ENCODE assay signal across 22 cellular contexts in the genomic region with DNA sequence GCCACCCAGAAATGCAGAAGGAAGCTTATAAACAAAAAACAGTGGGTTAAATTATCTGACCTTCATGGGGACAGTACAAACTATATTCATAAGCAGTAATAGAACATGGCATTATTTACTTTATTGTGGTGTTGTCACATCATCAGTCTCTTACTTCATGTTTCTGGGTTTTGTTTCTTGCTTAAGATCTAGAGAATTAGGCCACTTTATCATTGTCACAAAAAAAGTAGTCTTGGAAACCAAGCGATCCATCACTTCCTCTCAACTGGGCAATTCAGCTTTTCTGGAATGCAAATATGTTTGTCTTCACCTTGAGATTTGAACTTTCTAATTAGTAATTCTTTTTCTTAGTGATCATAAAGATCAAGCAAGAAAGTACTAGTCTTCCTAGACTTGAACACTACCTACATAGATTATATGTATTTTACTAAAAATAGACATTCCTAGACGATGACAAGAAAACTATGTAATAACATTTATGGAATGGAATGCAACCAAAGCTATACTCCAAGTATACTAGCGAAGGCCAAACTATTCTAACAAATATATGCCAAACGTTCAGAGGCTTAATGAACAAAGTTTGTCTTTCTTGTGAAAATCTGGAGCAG.
DNase-seq lines count a peak whose midpoint lies in the region; ATAC-seq and TF ChIP-seq lines count a peak whose summit lies in the region.
"Had no signal": no experiment of that assay in that cellular context is flagged by ENCODE, and none has a peak within 500 bp of the region (broad histone marks: within the 10 kb centered on the region; RNA-seq: fewer than 3 reads in every experiment).

No MANE protein-coding gene starts in this region.

- H3K27me3 ChIP-seq in thoracic aorta (replicated peaks; ENCODE audit: insufficient read depth) = no peaks in the 10 kb centered on the region

- H3K27me3 Mint-ChIP-seq in activated naive CD4-positive, alpha-beta T cell treated with anti-CD3 and anti-CD28 coated beads, Interleukin-2, amount 50 U/mL, for 24 hours = no peaks in the 10 kb centered on the region
- no peaks in the 10 kb centered on the region for H3K27me3 Mint-ChIP-seq in activated naive CD4-positive, alpha-beta T cell treated with anti-CD3 and anti-CD28 coated beads for 36 hours (ENCODE audit: low read depth)
- H3K27me3 Mint-ChIP-seq in activated T-helper 17 cell treated with anti-CD3 and anti-CD28 coated beads, Interleukin-2, amount 50 U/mL, for 72 hours = no peaks in the 10 kb centered on the region
- H3K27me3 Mint-ChIP-seq in activated CD4-positive, alpha-beta T cell treated with anti-CD3 and anti-CD28 coated beads, Interleukin-2, amount 10 ng/mL, durations not matched to agents 24 days and 14 days = no peaks in the 10 kb centered on the region
- no peaks in the 10 kb centered on the region for H3K27me3 Mint-ChIP-seq in activated naive CD8-positive, alpha-beta T cell treated with anti-CD3 and anti-CD28 coated beads for 36 hours
- H3K27me3 Mint-ChIP-seq: CD4-positive, alpha-beta memory T cell had no signal

- intact Hi-C loops in activated naive CD4-positive, alpha-beta T cell treated with anti-CD3 and anti-CD28 coated beads for 36 hours (cut with micrococcal nuclease) = loop anchor here (5.0 to 10.0 kb wide), 3 partner anchors 57 to 629 kb away; no protein-coding TSS in a partner anchor
- intact Hi-C loops in activated CD4-positive, alpha-beta T cell treated with anti-CD3 and anti-CD28 coated beads, Interleukin-2, amount 10 ng/mL, durations not matched to agents 24 days and 14 days (cut with micrococcal nuclease) = loop anchor here (5.0 kb wide), 2 partner anchors 42 to 332 kb away; no protein-coding TSS in a partner anchor

- no peak for ATAC-seq in activated T-helper 17 cell treated with anti-CD3 and anti-CD28 coated beads, Interleukin-2, amount 50 U/mL, for 72 hours (replicated peaks)
- ATAC-seq in thoracic aorta (ENCODE audit: insufficient number of reproducible peaks, low FRiP score, low read depth) = peak; percentile 17
- ATAC-seq: Panc1 had no signal

- CTCF ChIA-PET in activated naive CD4-positive, alpha-beta T cell treated with anti-CD3 and anti-CD28 coated beads for 36 hours (lab: Charles Lee) = interaction anchor here (0.7 to 0.9 kb wide), 2 partner anchors 24 to 80 kb away, joined by 3 read pairs; no protein-coding TSS in a partner anchor

- peaks cover 7 to 10% of the 10 kb centered on the region in 2 donors for H3K4me1 ChIP-seq in thoracic aorta (ENCODE audit: control insufficient read depth in 1 of 2, low read depth in 2 of 2)
- H3K4me1 ChIP-seq: prostate gland had no signal

- peaks cover 13% of the 10 kb centered on the region for H3K4me1 Mint-ChIP-seq in activated naive CD4-positive, alpha-beta T cell treated with anti-CD3 and anti-CD28 coated beads, Interleukin-2, amount 50 U/mL, for 24 hours
- peaks cover 4% of the 10 kb centered on the region for H3K4me1 Mint-ChIP-seq in activated naive CD4-positive, alpha-beta T cell treated with anti-CD3 and anti-CD28 coated beads for 36 hours (ENCODE audit: low read depth)
- H3K4me1 Mint-ChIP-seq in activated T-helper 17 cell treated with anti-CD3 and anti-CD28 coated beads, Interleukin-2, amount 50 U/mL, for 72 hours = no peaks in the 10 kb centered on the region
- no peaks in the 10 kb centered on the region for H3K4me1 Mint-ChIP-seq in activated CD4-positive, alpha-beta T cell treated with anti-CD3 and anti-CD28 coated beads, Interleukin-2, amount 10 ng/mL, durations not matched to agents 24 days and 14 days
- H3K4me1 Mint-ChIP-seq in activated naive CD8-positive, alpha-beta T cell treated with anti-CD3 and anti-CD28 coated beads for 36 hours = peaks cover 3% of the 10 kb centered on the region
- H3K4me1 Mint-ChIP-seq: brain had no signal

- no peak for DNase-seq in activated naive CD4-positive, alpha-beta T cell treated with anti-CD3 and anti-CD28 coated beads for 36 hours
- DNase-seq in fibroblast of the aortic adventitia (ENCODE audit: low read depth) (peak; percentile 45), thoracic aorta (ENCODE audit: low spot score) (no peak), kidney tubule cell (ENCODE audit: low spot score) (no peak)
- DNase-seq in activated CD4-positive, alpha-beta T cell treated with anti-CD3 and anti-CD28 coated beads, Interleukin-2, amount 10 ng/mL, durations not matched to agents 24 days and 14 days = no peak
- no peak for DNase-seq in activated naive CD8-positive, alpha-beta T cell treated with anti-CD3 and anti-CD28 coated beads for 36 hours
- DNase-seq: activated CD8-positive, alpha-beta memory T cell treated with anti-CD3 and anti-CD28 coated beads for 24 hours; DMS79 treated with DMSO at 0.1 percent for 48 hours; effector CD8-positive, alpha-beta T cell; NCI-H2029; NCI-H526; stimulated activated CD4-positive, alpha-beta T cell treated with anti-CD3 and anti-CD28 coated beads, Interleukin-12 subunit alpha, Interleukin-12 subunit beta, amount 100 ng/mL, for 4 hours had no signal

- no peaks in the 10 kb centered on the region for H3K36me3 Mint-ChIP-seq in activated naive CD4-positive, alpha-beta T cell treated with anti-CD3 and anti-CD28 coated beads, Interleukin-2, amount 50 U/mL, for 24 hours
- no peaks in the 10 kb centered on the region for H3K36me3 Mint-ChIP-seq in activated naive CD4-positive, alpha-beta T cell treated with anti-CD3 and anti-CD28 coated beads for 36 hours (ENCODE audit: low read depth)
- no peaks in the 10 kb centered on the region for H3K36me3 Mint-ChIP-seq in activated T-helper 17 cell treated with anti-CD3 and anti-CD28 coated beads, Interleukin-2, amount 50 U/mL, for 72 hours (ENCODE audit: low read depth)
- H3K36me3 Mint-ChIP-seq in activated CD4-positive, alpha-beta T cell treated with anti-CD3 and anti-CD28 coated beads, Interleukin-2, amount 10 ng/mL, durations not matched to agents 24 days and 14 days (ENCODE audit: low read depth) = no peaks in the 10 kb centered on the region
- H3K36me3 Mint-ChIP-seq in activated naive CD8-positive, alpha-beta T cell treated with anti-CD3 and anti-CD28 coated beads for 36 hours = no peaks in the 10 kb centered on the region
- H3K36me3 Mint-ChIP-seq: brain; CD4-positive, alpha-beta memory T cell; naive thymus-derived CD8-positive, alpha-beta T cell had no signal

- H3K27ac Mint-ChIP-seq in activated naive CD4-positive, alpha-beta T cell treated with anti-CD3 and anti-CD28 coated beads, Interleukin-2, amount 50 U/mL, for 24 hours = peak overlapping the region; percentile 41
- no peak overlapping the region for H3K27ac Mint-ChIP-seq in activated naive CD4-positive, alpha-beta T cell treated with anti-CD3 and anti-CD28 coated beads for 36 hours
- no peak overlapping the region for H3K27ac Mint-ChIP-seq in activated T-helper 17 cell treated with anti-CD3 and anti-CD28 coated beads, Interleukin-2, amount 50 U/mL, for 72 hours
- no peak overlapping the region for H3K27ac Mint-ChIP-seq in activated CD4-positive, alpha-beta T cell treated with anti-CD3 and anti-CD28 coated beads, Interleukin-2, amount 10 ng/mL, durations not matched to agents 24 days and 14 days
- H3K27ac Mint-ChIP-seq in activated naive CD8-positive, alpha-beta T cell treated with anti-CD3 and anti-CD28 coated beads for 36 hours = no peak overlapping the region

- H3K27ac ChIP-seq in thoracic aorta = peak overlapping the region in 1 of 2 donors; percentile 57
- H3K27ac ChIP-seq: prostate gland, VCaP had no signal

- H3K4me3 ChIP-seq in fibroblast of the aortic adventitia (ENCODE audit: low read depth, low read length) (no peak overlapping the region), thoracic aorta (peak overlapping the region; percentile 5)
- H3K4me3 ChIP-seq: lung, prostate gland had no signal

- no peaks in the 10 kb centered on the region for H3K36me3 ChIP-seq in thoracic aorta
- H3K36me3 ChIP-seq: prostate gland had no signal

- H3K9me3 ChIP-seq in thoracic aorta = no peaks in the 10 kb centered on the region
- H3K9me3 ChIP-seq: prostate gland had no signal

- no peak overlapping the region for H3K4me3 Mint-ChIP-seq in activated naive CD4-positive, alpha-beta T cell treated with anti-CD3 and anti-CD28 coated beads, Interleukin-2, amount 50 U/mL, for 24 hours
- no peak overlapping the region for H3K4me3 Mint-ChIP-seq in activated naive CD4-positive, alpha-beta T cell treated with anti-CD3 and anti-CD28 coated beads for 36 hours
- H3K4me3 Mint-ChIP-seq in activated T-helper 17 cell treated with anti-CD3 and anti-CD28 coated beads, Interleukin-2, amount 50 U/mL, for 72 hours = peak overlapping the region; percentile 64
- no peak overlapping the region for H3K4me3 Mint-ChIP-seq in activated CD4-positive, alpha-beta T cell treated with anti-CD3 and anti-CD28 coated beads, Interleukin-2, amount 10 ng/mL, durations not matched to agents 24 days and 14 days
- no peak overlapping the region for H3K4me3 Mint-ChIP-seq in activated naive CD8-positive, alpha-beta T cell treated with anti-CD3 and anti-CD28 coated beads for 36 hours
- H3K4me3 Mint-ChIP-seq: brain had no signal

- no peak for TF ChIP-seq CTCF in fibroblast of the aortic adventitia (IDR thresholded peaks at IDR 0.05; ENCODE audit: insufficient read depth, low read length)
- TF ChIP-seq CTCF in thoracic aorta (IDR thresholded peaks at IDR 0.05) = no peak

- no peaks in the 10 kb centered on the region for H3K9me3 Mint-ChIP-seq in activated naive CD4-positive, alpha-beta T cell treated with anti-CD3 and anti-CD28 coated beads, Interleukin-2, amount 50 U/mL, for 24 hours
- H3K9me3 Mint-ChIP-seq in activated naive CD4-positive, alpha-beta T cell treated with anti-CD3 and anti-CD28 coated beads for 36 hours = no peaks in the 10 kb centered on the region
- H3K9me3 Mint-ChIP-seq in activated T-helper 17 cell treated with anti-CD3 and anti-CD28 coated beads, Interleukin-2, amount 50 U/mL, for 72 hours = no peaks in the 10 kb centered on the region
- H3K9me3 Mint-ChIP-seq in activated CD4-positive, alpha-beta T cell treated with anti-CD3 and anti-CD28 coated beads, Interleukin-2, amount 10 ng/mL, durations not matched to agents 24 days and 14 days = no peaks in the 10 kb centered on the region
- H3K9me3 Mint-ChIP-seq in activated naive CD8-positive, alpha-beta T cell treated with anti-CD3 and anti-CD28 coated beads for 36 hours = no peaks in the 10 kb centered on the region
- H3K9me3 Mint-ChIP-seq: activated T-helper 2 cell treated with anti-CD3 and anti-CD28 coated beads, Interferon-gamma antibody, Interleukin-2, Interleukin-4, amounts not matched to agents 10 μg/mL and 5 μg/mL and 100 μg/mL, durations not matched to agents 14 hours and 24 hours and 36 hours; brain; CD4-positive, alpha-beta memory T cell; naive thymus-derived CD8-positive, alpha-beta T cell had no signal
